Comparison of ENCODE assay signal across 16 cellular contexts in the genomic region with DNA sequence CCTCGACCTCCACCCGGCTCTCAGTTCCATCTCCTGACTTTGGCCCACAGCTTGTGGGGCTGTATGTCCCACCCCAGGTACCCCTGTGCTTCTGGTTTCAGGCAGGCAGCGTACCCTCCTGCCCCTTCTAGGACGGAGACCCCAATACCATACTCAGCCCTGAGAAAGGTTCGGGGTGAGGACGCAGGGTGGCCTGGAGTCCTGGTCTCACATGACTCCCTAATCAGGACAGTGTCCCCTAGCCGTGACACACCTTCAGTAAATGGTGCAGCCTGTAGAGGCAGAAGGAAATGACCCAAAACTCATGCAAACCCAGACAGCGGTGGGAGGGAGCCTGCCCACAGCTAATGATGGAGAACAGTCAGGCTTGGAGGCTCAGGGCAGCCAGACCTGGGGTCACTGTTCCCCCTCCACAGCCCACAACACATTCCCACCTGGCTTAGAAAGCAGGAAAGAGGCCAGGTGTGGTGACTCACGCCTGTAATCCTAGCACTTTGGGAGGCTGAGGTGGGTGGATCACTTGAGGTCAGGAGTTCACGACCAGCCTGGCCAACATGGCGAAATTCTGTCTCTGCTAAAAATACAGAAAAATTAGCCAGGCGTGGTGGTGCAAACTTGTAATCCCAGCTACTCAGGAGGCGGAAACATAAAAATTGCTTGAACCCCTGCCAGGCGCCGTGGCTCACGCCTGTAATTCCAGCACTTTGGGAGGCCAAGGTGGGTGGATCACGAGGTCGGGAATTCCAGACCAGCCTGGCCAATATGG. TPM values are rescaled to one million over a fixed set of nuclear protein-coding genes. Genes with fewer than 3 reads are reported as not detected.
DNase-seq lines count a peak whose midpoint lies in the region; ATAC-seq, FAIRE-seq and TF ChIP-seq lines count a peak whose summit lies in the region.
"Had no signal": no experiment of that assay in that cellular context is flagged by ENCODE, and none has a peak within 500 bp of the region (broad histone marks: within the 10 kb centered on the region; RNA-seq: fewer than 3 reads in every experiment).

No MANE protein-coding gene starts in this region.

- no peak for FAIRE-seq in HepG2 (lab: Jason Lieb, UNC)
- FAIRE-seq: A549, bronchial epithelial cell had no signal

- no TSS peak for BruUV-seq in HepG2 (replicated peaks; lab: Mats Ljungman, UMichigan)

- H3K27me3 ChIP-seq in HepG2 (ENCODE audit: control insufficient read depth in 1 of 2, insufficient read depth in 2 of 2, low read length in 2 of 2) (peaks cover 5 to 37% of the 10 kb centered on the region in 2 experiments; a peak in 3 of 5 replicates), right lobe of liver (no peaks in the 10 kb centered on the region), thymus (ENCODE audit: control insufficient read depth, insufficient read depth) (no peaks in the 10 kb centered on the region)
- H3K27me3 ChIP-seq: SJCRH30 had no signal

- no peaks in the 10 kb centered on the region for H3K9me3 Mint-ChIP-seq in activated T-cell treated with anti-CD3 and anti-CD28 coated beads, Interleukin-2, amount 50 U/mL, for 24 hours
- H3K9me3 Mint-ChIP-seq: activated T-helper 2 cell treated with anti-CD3 and anti-CD28 coated beads, Interferon-gamma antibody, Interleukin-2, Interleukin-4, amounts not matched to agents 10 μg/mL and 5 μg/mL and 100 μg/mL, durations not matched to agents 14 hours and 24 hours and 36 hours; type B pancreatic cell had no signal

- H3K4me1 ChIP-seq in HepG2 (ENCODE audit: insufficient read depth, low read length) (peaks cover 48% of the 10 kb centered on the region), right lobe of liver (peaks cover 0 to 11% (median 0%) of the 10 kb centered on the region in 4 donors), thymus (ENCODE audit: control insufficient read depth, insufficient read depth, low read length) (peaks cover 27% of the 10 kb centered on the region)

- H3K36me3 ChIP-seq in HepG2 (replicated peaks in 1 of 2; ENCODE audit: control insufficient read depth in 1 of 2, insufficient read depth in 2 of 2, low read length in 2 of 2) (no peaks in the 10 kb centered on the region), right lobe of liver (no peaks in the 10 kb centered on the region), thymus (ENCODE audit: control insufficient read depth, insufficient read depth) (no peaks in the 10 kb centered on the region)
- H3K36me3 ChIP-seq: SJCRH30 had no signal

- peaks cover 43% of the 10 kb centered on the region for H3K4me1 Mint-ChIP-seq in activated T-cell treated with anti-CD3 and anti-CD28 coated beads, Interleukin-2, amount 50 U/mL, for 24 hours (ENCODE audit: low read depth)

- H3K4me2 ChIP-seq in HepG2 (ENCODE audit: low read depth, low read length), result no peak overlapping the region
- H3K4me2 ChIP-seq: A549 had no signal

- no peak for DNase-seq in HepG2 (ENCODE audit: low spot score)
- no peak for DNase-seq in right lobe of liver
- DNase-seq in SKM-1 (lab: John Stamatoyannopoulos, UW; ENCODE audit: unreplicated experiment), result peak; percentile 18
- peak; percentile 35 for DNase-seq in iris pigment epithelial cell (ENCODE audit: low read depth)
- DNase-seq in activated T-cell treated with anti-CD3 and anti-CD28 coated beads, Interleukin-2, amount 50 U/mL, for 24 hours, result no peak
- DNase-seq: DMS153, NCI-H1105 treated with DMSO at 0.1 percent for 48 hours, NCI-H526, SJCRH30 had no signal

- H4K20me1 ChIP-seq in HepG2 (ENCODE audit: insufficient read depth, low read length), result no peaks in the 10 kb centered on the region

- ATAC-seq in HepG2, result no peak
- no peak for ATAC-seq in right lobe of liver
- ATAC-seq in HG02840 (IDR thresholded peaks at IDR 0.05; ENCODE audit: low FRiP score, unreplicated experiment), result no peak
- no peak for ATAC-seq in HG02678 (IDR thresholded peaks at IDR 0.05; ENCODE audit: unreplicated experiment)

- WGBS in HepG2 (ENCODE audit: low lambda C conversion rate), result 49% methylated on average over 18 of the region's 18 CpGs
- WGBS in right lobe of liver (ENCODE audit: insufficient coverage, low coverage, low lambda C conversion rate, missing lambda C conversion rate), result 60% methylated on average over 6 of the region's 18 CpGs
- WGBS in thymus, result 92% methylated on average over 18 of the region's 18 CpGs

- H3K9me3 ChIP-seq in HepG2 (ENCODE audit: low read length), result no peaks in the 10 kb centered on the region
- no peaks in the 10 kb centered on the region for H3K9me3 ChIP-seq in right lobe of liver
- H3K9me3 ChIP-seq in thymus (ENCODE audit: control insufficient read depth), result no peaks in the 10 kb centered on the region
- H3K9me3 ChIP-seq: A549, SJCRH30 had no signal

- no peaks in the 10 kb centered on the region for H3K27me3 Mint-ChIP-seq in activated T-cell treated with anti-CD3 and anti-CD28 coated beads, Interleukin-2, amount 50 U/mL, for 24 hours
- H3K27me3 Mint-ChIP-seq: type B pancreatic cell had no signal

- CTCF ChIA-PET in HepG2 (lab: Yijun Ruan, JAX; ENCODE audit: low intra/inter-chr PET ratio, low total read pairs), result no interaction called here

- no peak overlapping the region for H3K27ac Mint-ChIP-seq in activated T-cell treated with anti-CD3 and anti-CD28 coated beads, Interleukin-2, amount 50 U/mL, for 24 hours
- H3K27ac Mint-ChIP-seq: activated T-helper 2 cell treated with anti-CD3 and anti-CD28 coated beads, Interferon-gamma antibody, Interleukin-2, Interleukin-4, amounts not matched to agents 10 μg/mL and 5 μg/mL and 100 μg/mL, durations not matched to agents 14 hours and 24 hours and 36 hours had no signal

- H3K79me2 ChIP-seq in HepG2 (ENCODE audit: insufficient read depth, low read length), result no peaks in the 10 kb centered on the region

- TF ChIP-seq POLR2A in HepG2 (IDR thresholded peaks at IDR 0.05; ENCODE audit: insufficient read depth in 1 of 2, low read depth in 2 of 2, low read length in 2 of 2) (no peak), right lobe of liver (IDR thresholded peaks at IDR 0.05) (no peak)

- H3K4me3 Mint-ChIP-seq in activated T-cell treated with anti-CD3 and anti-CD28 coated beads, Interleukin-2, amount 50 U/mL, for 24 hours, result no peak overlapping the region
- H3K4me3 Mint-ChIP-seq: type B pancreatic cell had no signal

- in situ Hi-C loops in HepG2 (cut with HindIII; ENCODE audit: extremely low pct_ligation_motif_present, low pct_unique_long_range_greater_than_20kb), result loop anchor here (25.0 kb wide), 1 partner anchor 384 kb away; no protein-coding TSS in a partner anchor

- POLR2A ChIA-PET in HepG2 (lab: Yijun Ruan, JAX), result interaction anchor here (0.9 to 2.0 kb wide), 2 partner anchors 9 to 163 kb away, joined by 3 to 9 read pairs; a partner anchor contains a TSS

- TF ChIP-seq EP300 in HepG2 (IDR thresholded peaks at IDR 0.05; ENCODE audit: low read depth in 2 of 2, low read length in 2 of 2) (no peak), HepG2 (CRISPR knock-in tag; IDR thresholded peaks at IDR 0.05; ENCODE audit: borderline replicate concordance) (no peak)

- intact Hi-C loops in HepG2 (cut with micrococcal nuclease; ENCODE audit: unreplicated experiment) (no loop called here), right lobe of liver (cut with DNase I) (no loop called here)

- H3K9ac ChIP-seq in HepG2 (ENCODE audit: insufficient read depth, low read depth, low read length), result no peak overlapping the region

- H3K36me3 Mint-ChIP-seq in activated T-cell treated with anti-CD3 and anti-CD28 coated beads, Interleukin-2, amount 50 U/mL, for 24 hours (ENCODE audit: low read depth), result no peaks in the 10 kb centered on the region
- H3K36me3 Mint-ChIP-seq: type B pancreatic cell had no signal

- no peak overlapping the region for H2AFZ ChIP-seq in HepG2 (ENCODE audit: low read length)

- H3K27ac ChIP-seq in HepG2 (ENCODE audit: extremely low read length, insufficient read depth, low read length), result no peak overlapping the region
- H3K27ac ChIP-seq in right lobe of liver, result no peak overlapping the region
- peak overlapping the region; percentile 40 for H3K27ac ChIP-seq in thymus (ENCODE audit: low read depth)
- H3K27ac ChIP-seq: SJCRH30 had no signal

- H3K4me3 ChIP-seq in HepG2 (replicated peaks in 1 of 3; ENCODE audit: insufficient read depth in 1 of 3, low read depth in 2 of 3, low read length in 3 of 3) (no peak overlapping the region), right lobe of liver (no peak overlapping the region), thymus (ENCODE audit: low read length) (no peak overlapping the region)
- H3K4me3 ChIP-seq: A549, SJCRH30 had no signal

- no peak for TF ChIP-seq CTCF in HepG2 (CRISPR knock-in tag; IDR thresholded peaks at IDR 0.05)
- no peak for TF ChIP-seq CTCF in right lobe of liver (IDR thresholded peaks at IDR 0.05)

- TF ChIP-seq RAD21 in HepG2 (CRISPR knock-in tag; IDR thresholded peaks at IDR 0.05), result no peak

RNA-seq across cellular contexts. Expression of a gene that starts 8.8 kb away (rescaled TPM):
- total RNA-seq in HepG2 (2016; rRNA removed; fragmentation: Illumina TruSeq; extraction: Trizol), result 145 and 150 TPM in 2 replicates
- total RNA-seq in HepG2 (2016; cell fraction: cytosol; rRNA removed; fragmentation: Illumina TruSeq; extraction: Trizol; ENCODE audit: low read depth), result 82.4 and 94.2 TPM in 2 replicates
- total RNA-seq in HepG2 (2016; cell fraction: insoluble cytoplasmic fraction; rRNA removed; fragmentation: Illumina TruSeq; extraction: Trizol), result 136 and 144 TPM in 2 replicates
- total RNA-seq in HepG2 (2016; cell fraction: membrane; rRNA removed; fragmentation: Illumina TruSeq; extraction: Trizol), result 218 and 242 TPM in 2 replicates
- 54.7 and 67.6 TPM in 2 replicates for total RNA-seq in HepG2 (2016; cell fraction: nucleus; rRNA removed; fragmentation: Illumina TruSeq; extraction: Trizol)
- polyA plus RNA-seq in HepG2 (2011; rRNA removed), result 110 and 117 TPM in 2 replicates
- polyA plus RNA-seq in HepG2 (2011; cell fraction: cytosol; rRNA removed), result 75.3 and 119 TPM in 2 replicates
- polyA plus RNA-seq in HepG2 (2011; cell fraction: nucleus; rRNA removed), result 94.8 and 98.5 TPM in 2 replicates
- polyA plus RNA-seq in HepG2 (2012), result 124 and 156 TPM in 2 replicates
- polyA plus RNA-seq in HepG2 (2016; cell fraction: cytosol; fragmentation: Illumina TruSeq; extraction: Trizol; ENCODE audit: low read depth), result 263 TPM in 2 replicates
- 365 and 450 TPM in 2 replicates for polyA plus RNA-seq in HepG2 (2016; cell fraction: insoluble cytoplasmic fraction; fragmentation: Illumina TruSeq; extraction: Trizol; ENCODE audit: low read depth)
- polyA plus RNA-seq in HepG2 (2016; cell fraction: membrane; fragmentation: Illumina TruSeq; extraction: Trizol; ENCODE audit: low read depth), result 531 and 581 TPM in 2 replicates
- polyA plus RNA-seq in HepG2 (2016; cell fraction: nucleus; fragmentation: Illumina TruSeq; extraction: Trizol; ENCODE audit: insufficient read depth, low read depth), result 216 and 222 TPM in 2 replicates
- polyA minus RNA-seq in HepG2 (2011; rRNA and poly(A)+ RNA removed; ENCODE audit: low replicate concordance), result 74.1 and 108 TPM in 2 replicates
- 75.7 and 94.8 TPM in 2 replicates for polyA minus RNA-seq in HepG2 (2011; cell fraction: cytosol; rRNA and poly(A)+ RNA removed)
- polyA minus RNA-seq in HepG2 (2011; cell fraction: nucleus; rRNA and poly(A)+ RNA removed), result 17.0 and 21.0 TPM in 2 replicates
- total RNA-seq in right lobe of liver, result 10 to 100 TPM in 5 of 6 experiments, 1 to 10 TPM in 1; 7.9 to 23.6 (median 14.8) TPM
- polyA plus RNA-seq in thymus, result 55.5 TPM

RNA-seq across cellular contexts. Expression of a gene that starts 21.0 kb away (rescaled TPM):
- total RNA-seq in HepG2 (2016; rRNA removed; fragmentation: Illumina TruSeq; extraction: Trizol), result 11.2 and 15.3 TPM in 2 replicates
- 78.6 and 81.3 TPM in 2 replicates for total RNA-seq in HepG2 (2016; cell fraction: cytosol; rRNA removed; fragmentation: Illumina TruSeq; extraction: Trizol; ENCODE audit: low read depth)
- total RNA-seq in HepG2 (2016; cell fraction: insoluble cytoplasmic fraction; rRNA removed; fragmentation: Illumina TruSeq; extraction: Trizol), result 9.2 and 15.5 TPM in 2 replicates
- total RNA-seq in HepG2 (2016; cell fraction: membrane; rRNA removed; fragmentation: Illumina TruSeq; extraction: Trizol), result 58.3 and 62.1 TPM in 2 replicates
- total RNA-seq in HepG2 (2016; cell fraction: nucleus; rRNA removed; fragmentation: Illumina TruSeq; extraction: Trizol), result 7.2 and 10.1 TPM in 2 replicates
- 8.8 and 11.9 TPM in 2 replicates for polyA plus RNA-seq in HepG2 (2011; rRNA removed)
- 9.0 and 13.2 TPM in 2 replicates for polyA plus RNA-seq in HepG2 (2011; cell fraction: cytosol; rRNA removed)
- 14.4 and 18.0 TPM in 2 replicates for polyA plus RNA-seq in HepG2 (2011; cell fraction: nucleus; rRNA removed)
- 3.4 and 5.5 TPM in 2 replicates for polyA plus RNA-seq in HepG2 (2012)
- polyA plus RNA-seq in HepG2 (2016; cell fraction: cytosol; fragmentation: Illumina TruSeq; extraction: Trizol; ENCODE audit: low read depth), result 91.0 and 94.0 TPM in 2 replicates
- 9.6 and 11.4 TPM in 2 replicates for polyA plus RNA-seq in HepG2 (2016; cell fraction: insoluble cytoplasmic fraction; fragmentation: Illumina TruSeq; extraction: Trizol; ENCODE audit: low read depth)
- 61.6 and 63.3 TPM in 2 replicates for polyA plus RNA-seq in HepG2 (2016; cell fraction: membrane; fragmentation: Illumina TruSeq; extraction: Trizol; ENCODE audit: low read depth)
- 13.3 and 16.8 TPM in 2 replicates for polyA plus RNA-seq in HepG2 (2016; cell fraction: nucleus; fragmentation: Illumina TruSeq; extraction: Trizol; ENCODE audit: insufficient read depth, low read depth)
- polyA minus RNA-seq in HepG2 (2011; rRNA and poly(A)+ RNA removed; ENCODE audit: low replicate concordance), result 13.5 and 15.5 TPM in 2 replicates
- 3.9 and 4.0 TPM in 2 replicates for polyA minus RNA-seq in HepG2 (2011; cell fraction: cytosol; rRNA and poly(A)+ RNA removed)
- polyA minus RNA-seq in HepG2 (2011; cell fraction: nucleus; rRNA and poly(A)+ RNA removed), result 5.6 and 6.4 TPM in 2 replicates
- 10 to 100 TPM in 1 of 6 experiments, 1 to 10 TPM in 5; 5.0 to 13.4 (median 8.8) TPM for total RNA-seq in right lobe of liver
- polyA plus RNA-seq in thymus, result 43.3 TPM

Comparison
In these comparisons a context has a peak if more than half of its experiments do, and no peak if none do; other contexts are left out.
1. DNase-seq: peak in SKM-1 (single experiment) and iris pigment epithelial cell (single experiment); none in HepG2 (single experiment), right lobe of liver (0 of 3) and activated T-cell treated with anti-CD3 and anti-CD28 coated beads, Interleukin-2, amount 50 U/mL, for 24 hours (single experiment).